ENCODE assay signal across 26 cellular contexts in genomic region chr1:92362970-92363369, GRCh38.
"Had no signal": no experiment of that assay in that cellular context is flagged by ENCODE, and none has a peak within 500 bp of the region (broad histone marks: within the 10 kb centered on the region; RNA-seq: fewer than 3 reads in every experiment).

No MANE protein-coding gene starts in this region.

- H3K4me1 Mint-ChIP-seq: WTC11 had no signal

- H3K4me3 Mint-ChIP-seq: activated CD4-positive, alpha-beta memory T cell treated with anti-CD3 and anti-CD28 coated beads, Interleukin-2, amount 10 ng/mL, durations not matched to agents 7 days and 5 days; activated CD4-positive, alpha-beta T cell treated with anti-CD3 and anti-CD28 coated beads, Interleukin-2, amount 10 ng/mL, durations not matched to agents 7 days and 5 days; effector memory CD8-positive, alpha-beta T cell; natural killer cell treated with Interleukin-12 subunit alpha and Interleukin-12 subunit beta and Interleukin-15 and Interleukin-18, amount 100 ng/mL, for 72 hours; WTC11 had no signal

- H3K27me3 ChIP-seq: adrenal gland, body of pancreas, cardiac muscle cell, gastrocnemius medialis, right lobe of liver, tibial nerve had no signal

- H3K4me1 ChIP-seq: body of pancreas, gastrocnemius medialis, right lobe of liver, tibial nerve had no signal

- H3K36me3 ChIP-seq: right lobe of liver had no signal

- ATAC-seq: activated naive CD4-positive, alpha-beta T cell treated with anti-CD3 and anti-CD28 coated beads, Interleukin-2, amount 50 U/mL, for 72 hours; body of pancreas; effector memory CD8-positive, alpha-beta T cell; gastrocnemius medialis; left ventricle myocardium superior; mucosa of descending colon; natural killer cell treated with Interleukin-12 subunit alpha and Interleukin-12 subunit beta and Interleukin-15 and Interleukin-18, amount 100 ng/mL, for 72 hours; right lobe of liver; WTC11 had no signal

- H3K27ac Mint-ChIP-seq: activated CD4-positive, alpha-beta memory T cell treated with anti-CD3 and anti-CD28 coated beads, Interleukin-2, amount 10 ng/mL, durations not matched to agents 7 days and 5 days; activated CD4-positive, alpha-beta T cell treated with anti-CD3 and anti-CD28 coated beads, Interleukin-2, amount 10 ng/mL, durations not matched to agents 7 days and 5 days; natural killer cell treated with Interleukin-12 subunit alpha and Interleukin-12 subunit beta and Interleukin-15 and Interleukin-18, amount 100 ng/mL, for 72 hours; WTC11 had no signal

- H3K9me3 ChIP-seq: adrenal gland, body of pancreas, gastrocnemius medialis, mucosa of descending colon, right lobe of liver, tibial nerve had no signal

- DNase-seq: activated CD4-positive, alpha-beta memory T cell treated with anti-CD3 and anti-CD28 coated beads, Interleukin-2, amount 10 ng/mL, durations not matched to agents 7 days and 5 days; activated CD4-positive, alpha-beta T cell treated with anti-CD3 and anti-CD28 coated beads for 1 hour; activated CD4-positive, alpha-beta T cell treated with anti-CD3 and anti-CD28 coated beads, Interleukin-2, amount 10 ng/mL, durations not matched to agents 7 days and 5 days; activated naive CD4-positive, alpha-beta T cell; activated T-cell treated with anti-CD3 and anti-CD28 coated beads, Interleukin-2, amount 50 U/mL, for 48 hours; adrenal gland; aorta; body of pancreas; cerebellar nuclear complex; cortex of kidney; effector memory CD8-positive, alpha-beta T cell; erythroblast; gastrocnemius medialis; glutamatergic neuron; islet precursor cell; left ventricle myocardium superior; mucosa of descending colon; right lobe of liver; stimulated activated CD4-positive, alpha-beta T cell treated with anti-CD3 and anti-CD28 coated beads, Interleukin-2, amount 100 ng/mL, for 48 hours; stimulated activated naive CD4-positive, alpha-beta T cell treated with Interleukin-2 at 50 U/mL for 16 hours had no signal

- H3K27ac ChIP-seq: adrenal gland, body of pancreas, cardiac muscle cell, gastrocnemius medialis, right lobe of liver, tibial nerve had no signal

- H3K9me3 Mint-ChIP-seq: activated CD4-positive, alpha-beta memory T cell treated with anti-CD3 and anti-CD28 coated beads, Interleukin-2, amount 10 ng/mL, durations not matched to agents 7 days and 5 days; activated naive CD4-positive, alpha-beta T cell treated with anti-CD3 and anti-CD28 coated beads, Interleukin-2, amount 50 U/mL, for 72 hours; effector memory CD8-positive, alpha-beta T cell; natural killer cell treated with Interleukin-12 subunit alpha and Interleukin-12 subunit beta and Interleukin-15 and Interleukin-18, amount 100 ng/mL, for 72 hours; WTC11 had no signal

- H3K27me3 Mint-ChIP-seq: activated CD4-positive, alpha-beta memory T cell treated with anti-CD3 and anti-CD28 coated beads, Interleukin-2, amount 10 ng/mL, durations not matched to agents 7 days and 5 days; activated CD4-positive, alpha-beta T cell treated with anti-CD3 and anti-CD28 coated beads, Interleukin-2, amount 10 ng/mL, durations not matched to agents 7 days and 5 days; effector memory CD8-positive, alpha-beta T cell; natural killer cell treated with Interleukin-12 subunit alpha and Interleukin-12 subunit beta and Interleukin-15 and Interleukin-18, amount 100 ng/mL, for 72 hours had no signal

- FAIRE-seq: TTC549 had no signal

- H3K4me3 ChIP-seq: adrenal gland, body of pancreas, cardiac muscle cell, gastrocnemius medialis, mucosa of descending colon, right lobe of liver, tibial nerve had no signal
